1 cellular context compared by ENCODE assay signal in genomic region chr13:72781461-72782439, GRCh38.
TF ChIP-seq lines count a peak whose summit lies in the region.

Gene DIS3 (minus strand): TSS chr13:72781900. CDS start chr13:72781832, 68 bp downstream.
Gene PIBF1 (plus strand): TSS chr13:72782133. CDS start chr13:72783470, 1,337 bp downstream.

TF ChIP-seq in K562, 482 proteins besides CTCF, POLR2A, EP300 and RAD21 (continued from another document and continues in another):
- TF ChIP-seq ARID3A (IDR thresholded peaks at IDR 0.05; ENCODE audit: borderline replicate concordance, low read depth, low read length) (no peak), POLR2G (IDR thresholded peaks at IDR 0.05; ENCODE audit: low read depth, low read length) (peak; percentile 89), CREM (IDR thresholded peaks at IDR 0.05; ENCODE audit: low read depth) (peak; percentile 50; the same call in 1 of the 2 replicates), SIN3A (IDR thresholded peaks at IDR 0.05; ENCODE audit: borderline replicate concordance in 2 of 2, control insufficient read depth in 1 of 2, low read depth in 2 of 2, low read length in 2 of 2) (peak in 1 of 2 experiments; percentile 75; a peak in 1 of 4 replicates), HSF4 (CRISPR knock-in tag; IDR thresholded peaks at IDR 0.05; ENCODE audit: borderline replicate concordance) (no peak), ETV6 (IDR thresholded peaks at IDR 0.05; ENCODE audit: borderline replicate concordance in 1 of 2, low read depth in 2 of 2, low read length in 1 of 2) (no peak), ETV6 (CRISPR knock-in tag; IDR thresholded peaks at IDR 0.05; ENCODE audit: borderline replicate concordance) (no peak), GABPB1 (CRISPR knock-in tag; IDR thresholded peaks at IDR 0.05) (peak; percentile 95), KDM5B (IDR thresholded peaks at IDR 0.05; ENCODE audit: insufficient replicate concordance, low read depth, low read length) (no peak), ZNF184 (CRISPR knock-in tag; IDR thresholded peaks at IDR 0.05) (no peak), RBM15 (IDR thresholded peaks at IDR 0.05; ENCODE audit: insufficient read depth, low read length) (no peak), TEAD4 (IDR thresholded peaks at IDR 0.05; ENCODE audit: low read length) (no peak), TEAD4 (CRISPR knock-in tag; IDR thresholded peaks at IDR 0.05; ENCODE audit: borderline replicate concordance) (no peak), RBM25 (IDR thresholded peaks at IDR 0.05; ENCODE audit: low read depth, low read length, severe bottlenecking) (peak; percentile 27), CEBPG (CRISPR knock-in tag; IDR thresholded peaks at IDR 0.05) (no peak), CEBPG (tag; conservative IDR thresholded peaks at IDR 0.05 in 1 of 2, IDR thresholded peaks at IDR 0.05 in 1 of 2) (no peak), E2F6 (IDR thresholded peaks at IDR 0.05; ENCODE audit: borderline replicate concordance in 1 of 2, extremely low read depth in 1 of 2, insufficient read depth in 1 of 2, insufficient read length in 1 of 2, low read depth in 1 of 2, low read length in 1 of 2, poor library complexity in 1 of 2, severe bottlenecking in 1 of 2) (peak; percentile 52 to 54), ZBTB5 (IDR thresholded peaks at IDR 0.05) (no peak), THRA (IDR thresholded peaks at IDR 0.05) (no peak), FOXP4 (CRISPR knock-in tag; IDR thresholded peaks at IDR 0.05; ENCODE audit: borderline replicate concordance) (no peak), KAT8 (IDR thresholded peaks at IDR 0.05; ENCODE audit: low read depth) (no peak), NKRF (IDR thresholded peaks at IDR 0.05; ENCODE audit: borderline replicate concordance) (peak; percentile 66; the same call in 1 of the 2 replicates), MXI1 (IDR thresholded peaks at IDR 0.05; ENCODE audit: low read depth, low read length) (peak; percentile 79), ZSCAN29 (IDR thresholded peaks at IDR 0.05) (no peak), GTF3C2 (IDR thresholded peaks at IDR 0.05; ENCODE audit: borderline replicate concordance, extremely low read depth, insufficient read length) (no peak), PATZ1 (CRISPR knock-in tag; IDR thresholded peaks at IDR 0.05; ENCODE audit: borderline replicate concordance) (no peak), KDM4B (IDR thresholded peaks at IDR 0.05; ENCODE audit: borderline replicate concordance in 2 of 2, low read depth in 1 of 2) (0 out of 4 replicates have a peak, but pooled peaks of 1 of the 2 experiments have one; percentile 69), TARDBP (IDR thresholded peaks at IDR 0.05) (no peak), ATF3 (IDR thresholded peaks at IDR 0.05) (no peak), ATF3 (CRISPR knock-in tag; conservative IDR thresholded peaks at IDR 0.05) (no peak; the same call in 1 of the 2 replicates), CREB1 (IDR thresholded peaks at IDR 0.05) (no peak), CREB1 (CRISPR knock-in tag; IDR thresholded peaks at IDR 0.05) (peak; percentile 29; the same call in 1 of the 2 replicates), ZC3H11A (IDR thresholded peaks at IDR 0.05; ENCODE audit: low read depth, low read length) (no peak), POLR2B (IDR thresholded peaks at IDR 0.05; ENCODE audit: low read depth, partially characterized antibody) (no peak), HMG20A (CRISPR knock-in tag; conservative IDR thresholded peaks at IDR 0.05) (no peak), CHD1 (IDR thresholded peaks at IDR 0.05; ENCODE audit: low read length) (peak; percentile 71), FOS (IDR thresholded peaks at IDR 0.05; ENCODE audit: extremely low read depth, insufficient read length) (no peak), TAF1 (IDR thresholded peaks at IDR 0.05; ENCODE audit: control insufficient read depth, extremely low read depth, insufficient read depth, low read length, severe bottlenecking) (peak; percentile 51), NFE2 (IDR thresholded peaks at IDR 0.05; ENCODE audit: low read depth) (no peak), PTBP1 (IDR thresholded peaks at IDR 0.05; ENCODE audit: low read depth, low read length) (no peak)
